ENCODE assay signal across 37 cellular contexts in genomic region chr16:67811899-67812298, GRCh38.
"Had no signal": no experiment of that assay in that cellular context is flagged by ENCODE, and none has a peak within 500 bp of the region (broad histone marks: within the 10 kb centered on the region; RNA-seq: fewer than 3 reads in every experiment).

No MANE protein-coding gene starts in this region.

- H3K36me3 Mint-ChIP-seq: activated CD8-positive, alpha-beta memory T cell treated with anti-CD3 and anti-CD28 coated beads, Interleukin-2, amount 10 ng/mL, durations not matched to agents 7 days and 5 days; activated naive CD4-positive, alpha-beta T cell treated with anti-CD3 and anti-CD28 coated beads, Interleukin-2, amount 10 ng/mL, durations not matched to agents 7 days and 5 days; activated naive CD4-positive, alpha-beta T cell treated with anti-CD3 and anti-CD28 coated beads, Interleukin-2, amount 50 U/mL, for 24 hours; activated naive CD8-positive, alpha-beta T cell; activated naive CD8-positive, alpha-beta T cell treated with anti-CD3 and anti-CD28 coated beads, Interleukin-2, amount 10 ng/mL, durations not matched to agents 7 days and 5 days; brain had no signal

- H3K9me3 ChIP-seq: ascending aorta had no signal

- ATAC-seq: activated CD4-positive, alpha-beta T cell treated with anti-CD3 and anti-CD28 coated beads for 36 hours; activated CD4-positive, CD25-positive, alpha-beta regulatory T cell treated with anti-CD3 and anti-CD28 coated beads, Interleukin-2, amount 50 U/mL, for 24 hours; activated CD8-positive, alpha-beta memory T cell treated with anti-CD3 and anti-CD28 coated beads, Interleukin-2, amount 10 ng/mL, durations not matched to agents 7 days and 5 days; activated CD8-positive, alpha-beta T cell treated with anti-CD3 and anti-CD28 coated beads, Interleukin-2, amount 10 ng/mL, durations not matched to agents 7 days and 5 days; activated naive CD8-positive, alpha-beta T cell treated with anti-CD3 and anti-CD28 coated beads, Interleukin-2, amount 50 U/mL, for 24 hours had no signal

- H3K27me3 Mint-ChIP-seq: activated CD4-positive, alpha-beta T cell treated with anti-CD3 and anti-CD28 coated beads for 36 hours; activated CD4-positive, alpha-beta T cell treated with anti-CD3 and anti-CD28 coated beads, Interleukin-2, amount 10 ng/mL, durations not matched to agents 7 days and 5 days; activated naive CD4-positive, alpha-beta T cell treated with anti-CD3 and anti-CD28 coated beads, Interleukin-2, amount 50 U/mL, for 24 hours; activated naive CD8-positive, alpha-beta T cell; activated naive CD8-positive, alpha-beta T cell treated with anti-CD3 and anti-CD28 coated beads, Interleukin-2, amount 50 U/mL, for 24 hours; activated T-cell treated with anti-CD3 and anti-CD28 coated beads, Interleukin-2, amount 50 U/mL, for 24 hours; brain had no signal

- H3K27me3 ChIP-seq: ascending aorta had no signal

- H3K4me3 Mint-ChIP-seq: activated CD4-positive, alpha-beta memory T cell treated with anti-CD3 and anti-CD28 coated beads, Interleukin-2, amount 10 ng/mL, durations not matched to agents 7 days and 5 days; activated CD4-positive, alpha-beta T cell treated with anti-CD3 and anti-CD28 coated beads for 36 hours; activated CD4-positive, alpha-beta T cell treated with anti-CD3 and anti-CD28 coated beads, Interleukin-2, amount 10 ng/mL, durations not matched to agents 7 days and 5 days; activated CD8-positive, alpha-beta memory T cell treated with anti-CD3 and anti-CD28 coated beads, Interleukin-2, amount 10 ng/mL, durations not matched to agents 7 days and 5 days; activated CD8-positive, alpha-beta T cell treated with anti-CD3 and anti-CD28 coated beads, Interleukin-2, amount 10 ng/mL, durations not matched to agents 7 days and 5 days; activated naive CD4-positive, alpha-beta T cell treated with anti-CD3 and anti-CD28 coated beads, Interleukin-2, amount 10 ng/mL, durations not matched to agents 7 days and 5 days; activated naive CD4-positive, alpha-beta T cell treated with anti-CD3 and anti-CD28 coated beads, Interleukin-2, amount 50 U/mL, for 24 hours; activated naive CD8-positive, alpha-beta T cell; activated naive CD8-positive, alpha-beta T cell treated with anti-CD3 and anti-CD28 coated beads, Interleukin-2, amount 10 ng/mL, durations not matched to agents 7 days and 5 days; activated naive CD8-positive, alpha-beta T cell treated with anti-CD3 and anti-CD28 coated beads, Interleukin-2, amount 50 U/mL, for 24 hours; activated T-cell treated with anti-CD3 and anti-CD28 coated beads, Interleukin-2, amount 50 U/mL, for 24 hours; brain; T-helper 1 cell treated with Interleukin-12 subunit alpha and Interleukin-12 subunit beta and Interleukin-4 antibody, amounts not matched to agents 30 μg/mL and 1 μg/mL, for 36 hours; T-helper 2 cell treated with Interferon-gamma antibody and Interleukin-4, amounts not matched to agents 5 μg/mL and 100 μg/mL, for 36 hours had no signal

- H3K36me3 ChIP-seq: ascending aorta, cardiac muscle cell had no signal

- H3K27ac Mint-ChIP-seq: activated CD4-positive, alpha-beta memory T cell treated with anti-CD3 and anti-CD28 coated beads, Interleukin-2, amount 10 ng/mL, durations not matched to agents 7 days and 5 days; activated CD4-positive, alpha-beta T cell treated with anti-CD3 and anti-CD28 coated beads for 36 hours; activated CD4-positive, alpha-beta T cell treated with anti-CD3 and anti-CD28 coated beads, Interleukin-2, amount 10 ng/mL, durations not matched to agents 7 days and 5 days; activated CD8-positive, alpha-beta memory T cell treated with anti-CD3 and anti-CD28 coated beads, Interleukin-2, amount 10 ng/mL, durations not matched to agents 7 days and 5 days; activated CD8-positive, alpha-beta T cell treated with anti-CD3 and anti-CD28 coated beads, Interleukin-2, amount 10 ng/mL, durations not matched to agents 7 days and 5 days; activated naive CD4-positive, alpha-beta T cell treated with anti-CD3 and anti-CD28 coated beads, Interleukin-2, amount 10 ng/mL, durations not matched to agents 7 days and 5 days; activated naive CD4-positive, alpha-beta T cell treated with anti-CD3 and anti-CD28 coated beads, Interleukin-2, amount 50 U/mL, for 24 hours; activated naive CD8-positive, alpha-beta T cell; activated naive CD8-positive, alpha-beta T cell treated with anti-CD3 and anti-CD28 coated beads, Interleukin-2, amount 10 ng/mL, durations not matched to agents 7 days and 5 days; activated naive CD8-positive, alpha-beta T cell treated with anti-CD3 and anti-CD28 coated beads, Interleukin-2, amount 50 U/mL, for 24 hours; activated T-cell treated with anti-CD3 and anti-CD28 coated beads, Interleukin-2, amount 50 U/mL, for 24 hours; activated T-helper 2 cell treated with anti-CD3 and anti-CD28 coated beads, Interferon-gamma antibody, Interleukin-2, Interleukin-4, amounts not matched to agents 10 μg/mL and 5 μg/mL and 100 μg/mL, durations not matched to agents 14 hours and 24 hours and 36 hours; brain; T-helper 1 cell treated with Interleukin-12 subunit alpha and Interleukin-12 subunit beta and Interleukin-4 antibody, amounts not matched to agents 30 μg/mL and 1 μg/mL, for 36 hours; T-helper 2 cell treated with Interferon-gamma antibody and Interleukin-4, amounts not matched to agents 5 μg/mL and 100 μg/mL, for 36 hours had no signal

- H3K27ac ChIP-seq: ascending aorta, cardiac muscle cell, VCaP had no signal

- FAIRE-seq: bronchial epithelial cell, TTC549 had no signal

- DNase-seq: activated CD4-positive, alpha-beta memory T cell treated with anti-CD3 and anti-CD28 coated beads, Interleukin-2, amount 10 ng/mL, durations not matched to agents 7 days and 5 days; activated CD4-positive, alpha-beta T cell treated with anti-CD3 and anti-CD28 coated beads for 1 hour; activated CD4-positive, alpha-beta T cell treated with anti-CD3 and anti-CD28 coated beads for 36 hours; activated CD4-positive, alpha-beta T cell treated with anti-CD3 and anti-CD28 coated beads for 48 hours; activated CD4-positive, alpha-beta T cell treated with anti-CD3 and anti-CD28 coated beads, Interleukin-2, amount 10 ng/mL, durations not matched to agents 7 days and 5 days; activated CD4-positive, alpha-beta T cell treated with anti-CD3 and anti-CD28 coated beads, Interleukin-2, amount 50 U/mL, for 48 hours; activated CD4-positive, CD25-positive, alpha-beta regulatory T cell; activated CD8-positive, alpha-beta memory T cell treated with anti-CD3 and anti-CD28 coated beads for 24 hours; activated CD8-positive, alpha-beta memory T cell treated with anti-CD3 and anti-CD28 coated beads, Interleukin-2, amount 10 ng/mL, durations not matched to agents 7 days and 5 days; activated CD8-positive, alpha-beta memory T cell treated with anti-CD3 and anti-CD28 coated beads, Interleukin-2, amount 50 U/mL, for 48 hours; activated CD8-positive, alpha-beta T cell treated with anti-CD3 and anti-CD28 coated beads, Interleukin-2, amount 10 ng/mL, durations not matched to agents 7 days and 5 days; activated effector memory CD4-positive, alpha-beta T cell treated with Interleukin-2 at 50 U/mL for 16 hours; activated gamma-delta T cell; activated naive CD4-positive, alpha-beta T cell treated with anti-CD3 and anti-CD28 coated beads, Interleukin-2, amount 10 ng/mL, durations not matched to agents 7 days and 5 days; activated naive CD4-positive, alpha-beta T cell treated with Interleukin-2 at 50 U/mL for 16 hours; activated naive CD8-positive, alpha-beta T cell treated with anti-CD3 and anti-CD28 coated beads, Interleukin-2, amount 10 ng/mL, durations not matched to agents 7 days and 5 days; activated naive CD8-positive, alpha-beta T cell treated with anti-CD3 and anti-CD28 coated beads, Interleukin-2, amount 50 U/mL, for 24 hours; activated T-cell treated with anti-CD3 and anti-CD28 coated beads, Interleukin-2, amount 50 U/mL, for 24 hours; activated T-cell treated with anti-CD3 and anti-CD28 coated beads, Interleukin-2, amount 50 U/mL, for 48 hours; amygdala; anterior cingulate cortex; central memory CD4-positive, alpha-beta T cell; T-helper 1 cell; T-helper 2 cell; T-helper 9 cell had no signal

- H3K4me3 ChIP-seq: ascending aorta, cardiac muscle cell had no signal

- H3K9me3 Mint-ChIP-seq: activated CD4-positive, alpha-beta memory T cell treated with anti-CD3 and anti-CD28 coated beads, Interleukin-2, amount 10 ng/mL, durations not matched to agents 7 days and 5 days; activated CD4-positive, alpha-beta T cell treated with anti-CD3 and anti-CD28 coated beads, Interleukin-2, amount 10 ng/mL, durations not matched to agents 7 days and 5 days; activated naive CD4-positive, alpha-beta T cell treated with anti-CD3 and anti-CD28 coated beads, Interleukin-2, amount 10 ng/mL, durations not matched to agents 7 days and 5 days; activated naive CD4-positive, alpha-beta T cell treated with anti-CD3 and anti-CD28 coated beads, Interleukin-2, amount 50 U/mL, for 24 hours; activated naive CD8-positive, alpha-beta T cell treated with anti-CD3 and anti-CD28 coated beads, Interleukin-2, amount 10 ng/mL, durations not matched to agents 7 days and 5 days; activated naive CD8-positive, alpha-beta T cell treated with anti-CD3 and anti-CD28 coated beads, Interleukin-2, amount 50 U/mL, for 24 hours; activated T-cell treated with anti-CD3 and anti-CD28 coated beads, Interleukin-2, amount 50 U/mL, for 24 hours; activated T-helper 2 cell treated with anti-CD3 and anti-CD28 coated beads, Interferon-gamma antibody, Interleukin-2, Interleukin-4, amounts not matched to agents 10 μg/mL and 5 μg/mL and 100 μg/mL, durations not matched to agents 14 hours and 24 hours and 36 hours; brain; T-helper 1 cell treated with Interleukin-12 subunit alpha and Interleukin-12 subunit beta and Interleukin-4 antibody, amounts not matched to agents 30 μg/mL and 1 μg/mL, for 36 hours; T-helper 2 cell treated with Interferon-gamma antibody and Interleukin-4, amounts not matched to agents 5 μg/mL and 100 μg/mL, for 36 hours had no signal
